15 cellular contexts compared by ENCODE assay signal in genomic region chr20:38935967-38936407, GRCh38. TPM values are rescaled to one million over a fixed set of nuclear protein-coding genes. Genes with fewer than 3 reads are reported as not detected.
DNase-seq lines count a peak whose midpoint lies in the region; ATAC-seq, FAIRE-seq and TF ChIP-seq lines count a peak whose summit lies in the region.
"Had no signal": no experiment of that assay in that cellular context is flagged by ENCODE, and none has a peak within 500 bp of the region (broad histone marks: within the 10 kb centered on the region; RNA-seq: fewer than 3 reads in every experiment).

No MANE protein-coding gene starts in this region.

- H3K9ac ChIP-seq in K562 (ENCODE audit: insufficient read depth in 1 of 2, low read depth in 2 of 2, low read length in 2 of 2), result peak overlapping the region in 1 of 2 experiments; percentile 12; a peak in 1 of 4 replicates
- H3K9ac ChIP-seq: parathyroid adenoma had no signal

- H3K9me3 ChIP-seq in K562 (replicated peaks; ENCODE audit: control insufficient read depth, insufficient read depth, low read depth, low read length) (no peaks in the 10 kb centered on the region), psoas muscle (no peaks in the 10 kb centered on the region)
- H3K9me3 ChIP-seq: suprapubic skin had no signal

- in situ Hi-C loops in K562 (cut with MboI), result no loop called here

- no peak for TF ChIP-seq EP300 in K562 (IDR thresholded peaks at IDR 0.05; ENCODE audit: low read length)

- peaks cover 36% of the 10 kb centered on the region for H3K4me1 ChIP-seq in ACC112 (ENCODE audit: control insufficient read depth, insufficient read depth, low read length, unreplicated experiment)
- H3K4me1 ChIP-seq in K562 (replicated peaks in 1 of 2; ENCODE audit: control insufficient read depth in 2 of 2, insufficient read depth in 2 of 2, low read length in 2 of 2), result peaks cover 0 to 38% of the 10 kb centered on the region in 2 experiments; a peak in 3 of 5 replicates
- no peaks in the 10 kb centered on the region for H3K4me1 ChIP-seq in psoas muscle
- H3K4me1 ChIP-seq: parathyroid adenoma, suprapubic skin had no signal

- H3K27ac ChIP-seq in ACC112 (ENCODE audit: low read depth, low read length) (peak overlapping the region; percentile 30; the same call in 1 of the 2 replicates), K562 (ENCODE audit: extremely low read depth, low read depth, low read length) (peak overlapping the region; percentile 35; the same call in 1 of the 3 replicates), psoas muscle (no peak overlapping the region)
- H3K27ac ChIP-seq: parathyroid adenoma, suprapubic skin had no signal

- ATAC-seq in K562 (0 out of 3 replicates have a peak, but pooled peaks have one; percentile 17), GM21529 (IDR thresholded peaks at IDR 0.05; ENCODE audit: unreplicated experiment) (no peak), psoas muscle (no peak), HG02642 (IDR thresholded peaks at IDR 0.05; ENCODE audit: poor library complexity, unreplicated experiment) (no peak)

- no peak for FAIRE-seq in K562 (lab: Jason Lieb, UNC)

- no TSS peak for BruUV-seq in K562 (replicated peaks; lab: Mats Ljungman, UMichigan)

- H3K4me3 Mint-ChIP-seq in HFFc6, result no peak overlapping the region
- H3K4me3 Mint-ChIP-seq: activated CD4-positive, alpha-beta T cell treated with anti-CD3 and anti-CD28 coated beads, Interleukin-2, amount 10 ng/mL, durations not matched to agents 24 days and 14 days; CD4-positive, alpha-beta T cell had no signal

- TF ChIP-seq RAD21 in K562 (CRISPR knock-in tag; conservative IDR thresholded peaks at IDR 0.05 in 1 of 2, IDR thresholded peaks at IDR 0.05 in 1 of 2), result no peak

- H3K9me1 ChIP-seq in K562 (ENCODE audit: control insufficient read depth, insufficient read depth, low read length), result peaks cover 14% of the 10 kb centered on the region

- peaks cover 43% of the 10 kb centered on the region for H4K20me1 ChIP-seq in K562 (replicated peaks; ENCODE audit: control insufficient read depth, insufficient read depth, low read length)

- TF ChIP-seq POLR2A in K562 (conservative IDR thresholded peaks at IDR 0.05), result no peak

- no peak for DNase-seq in HFFc6
- no peak for DNase-seq in K562 (ENCODE audit: extremely low read depth in 1 of 4, low spot score in 3 of 4)
- peak; percentile 33 for DNase-seq in glomerular visceral epithelial cell (ENCODE audit: extremely low spot score)
- no peak for DNase-seq in GM19238 (ENCODE audit: insufficient read length, low spot score)
- DNase-seq in psoas muscle, result no peak
- DNase-seq: activated CD4-positive, alpha-beta T cell treated with anti-CD3 and anti-CD28 coated beads, Interleukin-2, amount 10 ng/mL, durations not matched to agents 24 days and 14 days; CD4-positive, alpha-beta T cell; NCI-H187 treated with DMSO at 0.1 percent for 48 hours; NCI-H510A had no signal

- TF ChIP-seq CTCF in HFFc6 (IDR thresholded peaks at IDR 0.05) (no peak), K562 (IDR thresholded peaks at IDR 0.05 in 2 of 3, conservative IDR thresholded peaks at IDR 0.05 in 1 of 3; ENCODE audit: insufficient read depth in 2 of 3, low read depth in 1 of 3, low read length in 3 of 3) (no peak), psoas muscle (IDR thresholded peaks at IDR 0.05) (no peak)

- no peak overlapping the region for H3K4me2 ChIP-seq in K562 (ENCODE audit: insufficient read depth, low read length)
- H3K4me2 ChIP-seq: smooth muscle cell had no signal

- H3K27me3 ChIP-seq in ACC112 (ENCODE audit: insufficient read depth, low read length) (no peaks in the 10 kb centered on the region), K562 (ENCODE audit: control insufficient read depth in 2 of 2, insufficient read depth in 2 of 2, low read length in 2 of 2) (no peaks in the 10 kb centered on the region), psoas muscle (ENCODE audit: insufficient read depth in 3 of 3, low read length in 2 of 3) (no peaks in the 10 kb centered on the region)
- H3K27me3 ChIP-seq: suprapubic skin had no signal

- H3K4me1 Mint-ChIP-seq in HFFc6 (ENCODE audit: low read depth), result peaks cover 36% of the 10 kb centered on the region

- H3K9me3 Mint-ChIP-seq in HFFc6, result no peaks in the 10 kb centered on the region
- H3K9me3 Mint-ChIP-seq: activated CD4-positive, alpha-beta T cell treated with anti-CD3 and anti-CD28 coated beads, Interleukin-2, amount 10 ng/mL, durations not matched to agents 24 days and 14 days; CD4-positive, alpha-beta T cell had no signal

- H3K27me3 Mint-ChIP-seq in HFFc6 (ENCODE audit: insufficient read depth), result 0 out of 2 replicates have a peak, but pooled peaks cover 2% of the 10 kb centered on the region
- H3K27me3 Mint-ChIP-seq: activated CD4-positive, alpha-beta T cell treated with anti-CD3 and anti-CD28 coated beads, Interleukin-2, amount 10 ng/mL, durations not matched to agents 24 days and 14 days; CD4-positive, alpha-beta T cell had no signal

- H3K36me3 ChIP-seq in ACC112 (ENCODE audit: insufficient read depth, low read length) (0 out of 2 replicates have a peak, but pooled peaks cover 4% of the 10 kb centered on the region), K562 (ENCODE audit: control insufficient read depth, insufficient read depth, low read length) (peaks cover 99% of the 10 kb centered on the region), psoas muscle (ENCODE audit: insufficient read depth in 1 of 2, low read depth in 1 of 2) (no peaks in the 10 kb centered on the region)
- H3K36me3 ChIP-seq: suprapubic skin had no signal

- CTCF ChIA-PET in K562 (lab: Yijun Ruan, JAX; ENCODE audit: low intra/inter-chr PET ratio), result interaction anchor here (0.7 kb wide), 1 partner anchor 77 kb away, joined by 3 read pairs; no protein-coding TSS in a partner anchor

- intact Hi-C loops in K562 (cut with micrococcal nuclease), result no loop called here
- intact Hi-C loops in psoas muscle (cut with DNase I), result no loop called here

- peak overlapping the region; percentile 66 for H3K27ac Mint-ChIP-seq in HFFc6
- H3K27ac Mint-ChIP-seq: activated CD4-positive, alpha-beta T cell treated with anti-CD3 and anti-CD28 coated beads, Interleukin-2, amount 10 ng/mL, durations not matched to agents 24 days and 14 days; CD4-positive, alpha-beta T cell had no signal

- H2AFZ ChIP-seq in ACC112 (ENCODE audit: low read length, unreplicated experiment) (no peak overlapping the region), K562 (ENCODE audit: low read depth, low read length) (no peak overlapping the region)
- H2AFZ ChIP-seq: parathyroid adenoma had no signal

- 96% methylated on average over 5 of the region's 5 CpGs for WGBS in K562 (ENCODE audit: insufficient coverage, low coverage, missing lambda C conversion rate)
- 73 to 90% (median 85%) methylated on average over 5 of the region's 5 CpGs for WGBS in psoas muscle, 3 donors

- H3K79me2 ChIP-seq in ACC112 (ENCODE audit: control insufficient read depth, insufficient read depth, low read length, unreplicated experiment), result peaks cover 99% of the 10 kb centered on the region
- H3K79me2 ChIP-seq in K562 (ENCODE audit: control insufficient read depth, insufficient read depth, low read length), result peaks cover 100% of the 10 kb centered on the region
- H3K79me2 ChIP-seq: parathyroid adenoma had no signal

- H3K4me3 ChIP-seq in ACC112 (ENCODE audit: low read depth, low read length) (no peak overlapping the region), K562 (no peak overlapping the region), psoas muscle (no peak overlapping the region)
- H3K4me3 ChIP-seq: smooth muscle cell, suprapubic skin had no signal

- POLR2A ChIA-PET in K562 (lab: Yijun Ruan, JAX), result interaction anchor here (0.6 to 4.4 kb wide), 8 partner anchors 7 to 172 kb away, joined by 3 to 20 read pairs (median 5); partner anchors contain the start of genes DHX35 and FAM83D

- peaks cover 7% of the 10 kb centered on the region; the same call in 1 of the 2 replicates for H3K36me3 Mint-ChIP-seq in HFFc6 (ENCODE audit: low read depth)

RNA-seq across cellular contexts. Expression of gene FAM83D, which starts 9.8 kb away (rescaled TPM):
- total RNA-seq in HFFc6 (2021; fragmentation: NEBNext Ultra II Directional; extraction: Animal tissue kit (Norgen Biotek cat#: 25700)), result 10 to 100 TPM; 14.2 to 31.5 (median 29.2) TPM
- total RNA-seq in K562 (2011; cell fraction: chromatin; rRNA removed; ENCODE audit: low replicate concordance), result 59.8 and 69.3 TPM in 2 replicates
- 58.9 and 62.4 TPM in 2 replicates for total RNA-seq in K562 (2011; cell fraction: nucleolus; rRNA removed)
- total RNA-seq in K562 (2011; cell fraction: nucleoplasm; rRNA removed), result 44.0 and 52.1 TPM in 2 replicates
- 43.5 and 64.6 TPM in 2 replicates for total RNA-seq in K562 (2014; rRNA removed)
- total RNA-seq in K562 (2014; rRNA removed; fragmentation: Illumina TruSeq; extraction: Trizol), result 46.0 and 47.2 TPM in 2 replicates
- total RNA-seq in K562 (2015; rRNA removed; fragmentation: Illumina TruSeq; extraction: Trizol), result 38.6 TPM in 2 replicates
- total RNA-seq in K562 (2021), result 51.9 and 55.6 TPM in 2 replicates
- polyA plus RNA-seq in K562 (2011; rRNA removed), result 66.1 and 79.6 TPM in 2 replicates
- 57.6 and 77.4 TPM in 2 replicates for polyA plus RNA-seq in K562 (2011; cell fraction: cytosol; rRNA removed)
- polyA plus RNA-seq in K562 (2011; cell fraction: nucleus; rRNA removed), result 90.7 and 94.9 TPM in 2 replicates
- polyA plus RNA-seq in K562 (2012), result 17.9 and 30.5 TPM in 2 replicates
- polyA plus RNA-seq in K562 (2014; fragmentation: Illumina TruSeq; extraction: Trizol), result 57.5 and 64.1 TPM in 2 replicates
- polyA plus RNA-seq in K562 (2014; fragmentation: Nextera tagmentation; extraction: Ambion mirVana), result 1 to 10 TPM; 8.2 to 9.9 TPM
- 35.6 and 56.1 TPM in 2 replicates for polyA plus RNA-seq in K562 (2014; rRNA removed)
- 67.6 and 82.6 TPM in 2 replicates for polyA minus RNA-seq in K562 (2011; rRNA and poly(A)+ RNA removed)
- polyA minus RNA-seq in K562 (2011; cell fraction: cytosol; rRNA and poly(A)+ RNA removed), result 36.9 and 40.1 TPM in 2 replicates
- 46.3 and 57.0 TPM in 2 replicates for polyA minus RNA-seq in K562 (2011; cell fraction: nucleus; rRNA and poly(A)+ RNA removed)
- under 1 TPM in 2 of 4 donors, not detected in 2; 0.11 to 0.12 TPM for total RNA-seq in psoas muscle
- under 1 TPM in 2 of 3 donors, not detected in 1; 0.12 to 0.32 TPM for polyA plus RNA-seq in psoas muscle

RNA-seq across cellular contexts. Expression of gene DHX35, which starts 26.2 kb away (rescaled TPM):
- total RNA-seq in HFFc6 (2021; fragmentation: NEBNext Ultra II Directional; extraction: Animal tissue kit (Norgen Biotek cat#: 25700)), result 1 to 10 TPM; 5.7 to 7.6 (median 6.8) TPM
- 39.4 and 43.4 TPM in 2 replicates for total RNA-seq in K562 (2011; cell fraction: chromatin; rRNA removed; ENCODE audit: low replicate concordance)
- 22.5 and 28.2 TPM in 2 replicates for total RNA-seq in K562 (2011; cell fraction: nucleolus; rRNA removed)
- 33.8 and 41.0 TPM in 2 replicates for total RNA-seq in K562 (2011; cell fraction: nucleoplasm; rRNA removed)
- total RNA-seq in K562 (2014; rRNA removed) (14.9 and 15.8 TPM in 2 replicates), K562 (2014; rRNA removed; fragmentation: Illumina TruSeq; extraction: Trizol) (16.3 TPM in 2 replicates), K562 (2015; rRNA removed; fragmentation: Illumina TruSeq; extraction: Trizol) (17.8 and 18.5 TPM in 2 replicates), K562 (2021) (14.7 and 16.9 TPM in 2 replicates), psoas muscle (1 to 10 TPM; 3.4 to 6.8 (median 5.5) TPM)
- polyA plus RNA-seq in K562 (2011; rRNA removed) (25.6 and 27.5 TPM in 2 replicates), K562 (2014; fragmentation: Illumina TruSeq; extraction: Trizol) (20.8 and 24.2 TPM in 2 replicates), K562 (2014; fragmentation: Nextera tagmentation; extraction: Ambion mirVana) (10 to 100 TPM in 1 of 2 experiments, 1 to 10 TPM in 1; 6.5 to 12.0 TPM), K562 (2014; rRNA removed) (18.2 and 23.6 TPM in 2 replicates), psoas muscle (10 to 100 TPM in 1 of 3 donors, 1 to 10 TPM in 2; 5.8 to 11.9 (median 9.1) TPM)
- polyA plus RNA-seq in K562 (2011; cell fraction: cytosol; rRNA removed), result 18.1 and 25.8 TPM in 2 replicates
- 44.2 and 53.9 TPM in 2 replicates for polyA plus RNA-seq in K562 (2011; cell fraction: nucleus; rRNA removed)
- 9.0 and 9.1 TPM in 2 replicates for polyA plus RNA-seq in K562 (2012)
- 31.5 and 32.2 TPM in 2 replicates for polyA minus RNA-seq in K562 (2011; rRNA and poly(A)+ RNA removed)
- polyA minus RNA-seq in K562 (2011; cell fraction: cytosol; rRNA and poly(A)+ RNA removed), result 12.5 and 13.8 TPM in 2 replicates
- 19.7 and 32.0 TPM in 2 replicates for polyA minus RNA-seq in K562 (2011; cell fraction: nucleus; rRNA and poly(A)+ RNA removed)

Comparison
In these comparisons a context has a peak if more than half of its experiments do, and no peak if none do; other contexts are left out.
1. RNA of gene FAM83D, which starts 9.8 kb away (total RNA-seq): 38.6 to 69.3 TPM in K562 and 14.2 to 31.5 TPM in HFFc6; 0.11 to 0.12 TPM in psoas muscle; every median in the first group is over 10 times any median in the second.